ENCODE assay signal across 2 cellular contexts in genomic region chr1:117127840-117128239, GRCh38.
TF ChIP-seq lines count a peak whose summit lies in the region.

No MANE protein-coding gene starts in this region.

TF ChIP-seq in SK-N-SH, 30 proteins besides CTCF, POLR2A, EP300 and RAD21 (continued from another document):
- TF ChIP-seq USF2 (IDR thresholded peaks at IDR 0.05; ENCODE audit: borderline replicate concordance, low read depth, low read length) (no peak), GABPA (IDR thresholded peaks at IDR 0.05; ENCODE audit: low read depth) (no peak), TAF1 (IDR thresholded peaks at IDR 0.05; ENCODE audit: borderline replicate concordance, low read depth, low read length) (no peak)

TF ChIP-seq in SK-N-SH treated with all-trans-retinoic acid at 6 μM for 48 hours, 23 proteins besides CTCF, POLR2A, EP300 and RAD21 (continued from another document):
- TF ChIP-seq CSRNP3 (CRISPR knock-in tag; IDR thresholded peaks at IDR 0.05) (no peak), GLIS3 (CRISPR knock-in tag; IDR thresholded peaks at IDR 0.05) (no peak), CREB5 (CRISPR knock-in tag; IDR thresholded peaks at IDR 0.05; ENCODE audit: low read depth) (no peak), ZFP3 (CRISPR knock-in tag; IDR thresholded peaks at IDR 0.05) (no peak), CSDC2 (CRISPR knock-in tag; IDR thresholded peaks at IDR 0.05) (no peak), ARNTL (CRISPR knock-in tag; IDR thresholded peaks at IDR 0.05; ENCODE audit: borderline replicate concordance, low read depth) (no peak), ZNF565 (CRISPR knock-in tag; conservative IDR thresholded peaks at IDR 0.05; ENCODE audit: low read depth) (no peak), TCF4 (CRISPR knock-in tag; IDR thresholded peaks at IDR 0.05; ENCODE audit: borderline replicate concordance) (no peak), ESRRG (CRISPR knock-in tag; IDR thresholded peaks at IDR 0.05) (no peak), ISL1 (CRISPR knock-in tag; IDR thresholded peaks at IDR 0.05) (no peak), ZNF8 (CRISPR knock-in tag; IDR thresholded peaks at IDR 0.05) (no peak), OSR1 (CRISPR knock-in tag; IDR thresholded peaks at IDR 0.05) (no peak), SNAI2 (CRISPR knock-in tag; IDR thresholded peaks at IDR 0.05) (no peak), RARB (CRISPR knock-in tag; IDR thresholded peaks at IDR 0.05) (no peak), TSHZ2 (CRISPR knock-in tag; IDR thresholded peaks at IDR 0.05) (no peak), POU6F1 (CRISPR knock-in tag; IDR thresholded peaks at IDR 0.05; ENCODE audit: borderline replicate concordance, low read depth) (no peak), TOX (CRISPR knock-in tag; IDR thresholded peaks at IDR 0.05; ENCODE audit: borderline replicate concordance) (no peak), BACH2 (CRISPR knock-in tag; IDR thresholded peaks at IDR 0.05; ENCODE audit: borderline replicate concordance) (no peak), PPARA (CRISPR knock-in tag; IDR thresholded peaks at IDR 0.05; ENCODE audit: borderline replicate concordance) (no peak)
